26 cellular contexts compared by ENCODE assay signal in the genomic region with DNA sequence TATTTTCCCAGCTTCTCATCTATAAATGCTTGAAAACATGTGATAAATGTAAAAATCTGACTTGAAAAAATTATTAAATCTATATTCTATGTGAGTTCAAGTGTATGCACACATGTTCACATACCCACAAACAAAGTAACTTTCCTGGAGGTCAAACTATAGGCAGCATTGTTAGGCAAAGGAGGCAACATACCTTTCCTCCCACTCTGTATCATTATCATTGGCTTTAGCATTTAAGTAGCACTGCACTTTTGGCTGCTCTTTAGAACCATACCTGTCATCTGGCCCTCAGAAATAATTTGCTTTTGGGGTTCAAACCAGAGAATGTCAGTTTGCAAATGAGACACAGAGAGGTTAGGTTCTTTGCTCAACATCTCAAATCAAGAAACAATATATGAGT.
"Had no signal": no experiment of that assay in that cellular context is flagged by ENCODE, and none has a peak within 500 bp of the region (broad histone marks: within the 10 kb centered on the region; RNA-seq: fewer than 3 reads in every experiment).

No MANE protein-coding gene starts in this region.

- H3K9me3 Mint-ChIP-seq: immature natural killer cell; mesothelial cell of epicardium; naive B cell; natural killer cell; stimulated activated naive B cell treated with anti-CD40 and anti-IgM and Interleukin-4, amounts not matched to agents 10 μg/mL and 1 μg/mL and 100 μg/mL, for 72 hours had no signal

- ATAC-seq: natural killer cell; sciatic nerve; stimulated activated naive B cell treated with anti-CD40 and anti-IgM and Interleukin-4, amounts not matched to agents 10 μg/mL and 1 μg/mL and 100 μg/mL, for 72 hours; stimulated activated naive CD8-positive, alpha-beta T cell treated with anti-CD3 and anti-CD28 coated beads, Interleukin-15, Interleukin-2, amounts not matched to agents 100 U/mL and 50 U/mL, for 24 hours had no signal

- H3K36me3 ChIP-seq: left ventricle myocardium inferior, ovary, stomach, thyroid gland, transverse colon, upper lobe of left lung, vagina had no signal

- H3K4me1 ChIP-seq: thyroid gland, transverse colon, upper lobe of left lung, vagina had no signal

- FAIRE-seq: kidney had no signal

- H3K27ac ChIP-seq: hepatocyte, left ventricle myocardium inferior, ovary, skin epidermis, stomach, testis, thyroid gland, transverse colon, upper lobe of left lung, vagina had no signal

- H3K4me3 ChIP-seq: hepatocyte, left ventricle myocardium inferior, lung, ovary, skin epidermis, stomach, testis, thyroid gland, transverse colon, upper lobe of left lung, vagina had no signal

- H3K4me3 Mint-ChIP-seq: immature natural killer cell; mesothelial cell of epicardium; naive B cell; natural killer cell; stimulated activated naive B cell treated with anti-CD40 and anti-IgM and Interleukin-4, amounts not matched to agents 10 μg/mL and 1 μg/mL and 100 μg/mL, for 72 hours had no signal

- H3K36me3 Mint-ChIP-seq: immature natural killer cell; mesothelial cell of epicardium; naive B cell; natural killer cell; stimulated activated naive B cell treated with anti-CD40 and anti-IgM and Interleukin-4, amounts not matched to agents 10 μg/mL and 1 μg/mL and 100 μg/mL, for 72 hours had no signal

- DNase-seq: immature natural killer cell; kidney; left ventricle myocardium inferior; mesendoderm; naive B cell; natural killer cell; ovary; retina; stimulated activated CD4-positive, alpha-beta T cell treated with anti-CD3 and anti-CD28 coated beads, Interleukin-12 subunit alpha, Interleukin-12 subunit beta, amount 100 ng/mL, for 4 hours; stimulated activated CD4-positive, alpha-beta T cell treated with anti-CD3 and anti-CD28 coated beads, Interleukin-15, amount 100 ng/mL, for 24 hours; stimulated activated CD4-positive, alpha-beta T cell treated with anti-CD3 and anti-CD28 coated beads, Interleukin-2, amount 100 ng/mL, for 24 hours; stimulated activated CD4-positive, alpha-beta T cell treated with anti-CD3 and anti-CD28 coated beads, Interleukin-4, amount 100 ng/mL, for 1 hour; stimulated activated naive B cell treated with anti-CD40 and anti-IgM and Interleukin-4, amounts not matched to agents 10 μg/mL and 1 μg/mL and 100 μg/mL, for 72 hours; stimulated activated naive CD8-positive, alpha-beta T cell treated with anti-CD3 and anti-CD28 coated beads, Interleukin-15, Interleukin-2, amounts not matched to agents 100 U/mL and 50 U/mL, for 24 hours; stomach; testis; thyroid gland; transverse colon; upper lobe of left lung had no signal

- H3K9me3 ChIP-seq: left ventricle myocardium inferior, ovary, stomach, testis, thyroid gland, transverse colon, upper lobe of left lung, vagina had no signal

- H3K27ac Mint-ChIP-seq: immature natural killer cell; mesothelial cell of epicardium; naive B cell; natural killer cell; progenitor cell of endocrine pancreas; stimulated activated naive B cell treated with anti-CD40 and anti-IgM and Interleukin-4, amounts not matched to agents 10 μg/mL and 1 μg/mL and 100 μg/mL, for 72 hours had no signal

- H3K27me3 ChIP-seq: hepatocyte, ovary, stomach, testis, thyroid gland, transverse colon, upper lobe of left lung, vagina had no signal

- H3K4me1 Mint-ChIP-seq: immature natural killer cell; naive B cell; natural killer cell; stimulated activated naive B cell treated with anti-CD40 and anti-IgM and Interleukin-4, amounts not matched to agents 10 μg/mL and 1 μg/mL and 100 μg/mL, for 72 hours had no signal
